In genomic region chr2:196594158-196594557, GRCh38 we compare ENCODE assay signal across 9 cellular contexts. TPM values are rescaled to one million over a fixed set of nuclear protein-coding genes. Genes with fewer than 3 reads are reported as not detected.
A peak's percentile ranks its signal among the peaks of the same experiment; 100 is the strongest.
DNase-seq lines count a peak whose midpoint lies in the region; ATAC-seq and TF ChIP-seq lines count a peak whose summit lies in the region.
"Had no signal": no experiment of that assay in that cellular context is flagged by ENCODE, and none has a peak within 500 bp of the region (broad histone marks: within the 10 kb centered on the region; RNA-seq: fewer than 3 reads in every experiment).

No MANE protein-coding gene starts in this region.

- H3K4me3 ChIP-seq in upper lobe of right lung, result no peak overlapping the region

- peaks cover 8% of the 10 kb centered on the region for H3K4me1 Mint-ChIP-seq in activated naive CD8-positive, alpha-beta T cell treated with anti-CD3 and anti-CD28 coated beads, Interleukin-2, amount 10 ng/mL, durations not matched to agents 7 days and 5 days
- peaks cover 8% of the 10 kb centered on the region for H3K4me1 Mint-ChIP-seq in activated naive CD8-positive, alpha-beta T cell treated with anti-CD3 and anti-CD28 coated beads, Interleukin-2, amount 50 U/mL, for 24 hours
- peaks cover 36% of the 10 kb centered on the region for H3K4me1 Mint-ChIP-seq in mesothelial cell of epicardium

- ATAC-seq in activated naive CD8-positive, alpha-beta T cell treated with anti-CD3 and anti-CD28 coated beads, Interleukin-2, amount 10 ng/mL, durations not matched to agents 7 days and 5 days (ENCODE audit: low read depth), result no peak
- no peak for ATAC-seq in activated naive CD8-positive, alpha-beta T cell treated with anti-CD3 and anti-CD28 coated beads, Interleukin-2, amount 50 U/mL, for 24 hours
- no peak for ATAC-seq in upper lobe of right lung

- no peaks in the 10 kb centered on the region for H3K36me3 ChIP-seq in upper lobe of right lung
- H3K36me3 ChIP-seq: Peyer's patch had no signal

- H3K27me3 ChIP-seq in upper lobe of right lung, result peaks cover 53% of the 10 kb centered on the region
- H3K27me3 ChIP-seq: Peyer's patch had no signal

- intact Hi-C loops in upper lobe of right lung (cut with DNase I), result no loop called here

- H3K9me3 ChIP-seq in upper lobe of right lung, result no peaks in the 10 kb centered on the region
- H3K9me3 ChIP-seq: Peyer's patch had no signal

- POLR2A ChIA-PET in activated naive CD8-positive, alpha-beta T cell treated with anti-CD3 and anti-CD28 coated beads, Interleukin-2, amount 10 ng/mL, durations not matched to agents 7 days and 5 days (lab: Charles Lee), result no interaction called here

- peak overlapping the region; percentile 72 for H3K4me3 Mint-ChIP-seq in activated naive CD8-positive, alpha-beta T cell treated with anti-CD3 and anti-CD28 coated beads, Interleukin-2, amount 10 ng/mL, durations not matched to agents 7 days and 5 days
- no peak overlapping the region for H3K4me3 Mint-ChIP-seq in activated naive CD8-positive, alpha-beta T cell treated with anti-CD3 and anti-CD28 coated beads, Interleukin-2, amount 50 U/mL, for 24 hours
- H3K4me3 Mint-ChIP-seq in mesothelial cell of epicardium, result peak overlapping the region; percentile 56

- no peaks in the 10 kb centered on the region for H3K36me3 Mint-ChIP-seq in activated naive CD8-positive, alpha-beta T cell treated with anti-CD3 and anti-CD28 coated beads, Interleukin-2, amount 10 ng/mL, durations not matched to agents 7 days and 5 days
- H3K36me3 Mint-ChIP-seq in activated naive CD8-positive, alpha-beta T cell treated with anti-CD3 and anti-CD28 coated beads, Interleukin-2, amount 50 U/mL, for 24 hours (ENCODE audit: low read depth), result no peaks in the 10 kb centered on the region
- H3K36me3 Mint-ChIP-seq in mesothelial cell of epicardium, result no peaks in the 10 kb centered on the region

- no peak for DNase-seq in activated naive CD8-positive, alpha-beta T cell treated with anti-CD3 and anti-CD28 coated beads, Interleukin-2, amount 10 ng/mL, durations not matched to agents 7 days and 5 days
- DNase-seq in activated naive CD8-positive, alpha-beta T cell treated with anti-CD3 and anti-CD28 coated beads, Interleukin-2, amount 50 U/mL, for 24 hours, result no peak
- DNase-seq in amygdala (lab: John Stamatoyannopoulos, UW) (peak in 49 of 56 donors; percentile 8 to 85 (median 57)), mesothelial cell of epicardium (ENCODE audit: low spot score in 2 of 2, unreplicated experiment in 2 of 2) (no peak), upper lobe of right lung (no peak), NCI-H2227 treated with DMSO at 0.1 percent for 48 hours (lab: John Stamatoyannopoulos, UW) (no peak)
- DNase-seq in activated CD4-positive, CD25-positive, alpha-beta regulatory T cell (lab: John Stamatoyannopoulos, UW), result no peak
- DNase-seq: Peyer's patch had no signal

- H3K4me1 ChIP-seq in upper lobe of right lung, result peaks cover 3% of the 10 kb centered on the region

- no peak overlapping the region for H3K27ac Mint-ChIP-seq in activated naive CD8-positive, alpha-beta T cell treated with anti-CD3 and anti-CD28 coated beads, Interleukin-2, amount 10 ng/mL, durations not matched to agents 7 days and 5 days
- H3K27ac Mint-ChIP-seq in activated naive CD8-positive, alpha-beta T cell treated with anti-CD3 and anti-CD28 coated beads, Interleukin-2, amount 50 U/mL, for 24 hours, result no peak overlapping the region
- H3K27ac Mint-ChIP-seq in mesothelial cell of epicardium, result peak overlapping the region; percentile 19

- no peak for TF ChIP-seq CTCF in mesothelial cell of epicardium (IDR thresholded peaks at IDR 0.05; ENCODE audit: unreplicated experiment)
- TF ChIP-seq CTCF in upper lobe of right lung (IDR thresholded peaks at IDR 0.05), result no peak

- H3K27me3 Mint-ChIP-seq in activated naive CD8-positive, alpha-beta T cell treated with anti-CD3 and anti-CD28 coated beads, Interleukin-2, amount 10 ng/mL, durations not matched to agents 7 days and 5 days, result peaks cover 70% of the 10 kb centered on the region
- peaks cover 67% of the 10 kb centered on the region for H3K27me3 Mint-ChIP-seq in activated naive CD8-positive, alpha-beta T cell treated with anti-CD3 and anti-CD28 coated beads, Interleukin-2, amount 50 U/mL, for 24 hours
- peaks cover 16% of the 10 kb centered on the region for H3K27me3 Mint-ChIP-seq in mesothelial cell of epicardium (ENCODE audit: low read depth)

- H3K9me3 Mint-ChIP-seq in activated naive CD8-positive, alpha-beta T cell treated with anti-CD3 and anti-CD28 coated beads, Interleukin-2, amount 10 ng/mL, durations not matched to agents 7 days and 5 days, result no peaks in the 10 kb centered on the region
- no peaks in the 10 kb centered on the region for H3K9me3 Mint-ChIP-seq in activated naive CD8-positive, alpha-beta T cell treated with anti-CD3 and anti-CD28 coated beads, Interleukin-2, amount 50 U/mL, for 24 hours
- H3K9me3 Mint-ChIP-seq in mesothelial cell of epicardium, result no peaks in the 10 kb centered on the region

- H3K27ac ChIP-seq in temporal lobe (ENCODE audit: low read depth, low read length) (peak overlapping the region; percentile 85), upper lobe of right lung (no peak overlapping the region)

RNA-seq across cellular contexts. Expression of gene HECW2, which starts 0.8 kb away (rescaled TPM):
- total RNA-seq in activated naive CD8-positive, alpha-beta T cell treated with anti-CD3 and anti-CD28 coated beads, Interleukin-2, amount 10 ng/mL, durations not matched to agents 7 days and 5 days, result under 1 TPM; 0.82 to 0.86 TPM
- total RNA-seq in mesothelial cell of epicardium (17.5 to 24.2 TPM (median 22.0 TPM) in 3 replicates), temporal lobe (28.0 TPM), upper lobe of right lung (55.5 TPM)

RNA-seq across cellular contexts. Expression of gene CCDC150, which starts 45.4 kb away (rescaled TPM):
- total RNA-seq in activated naive CD8-positive, alpha-beta T cell treated with anti-CD3 and anti-CD28 coated beads, Interleukin-2, amount 10 ng/mL, durations not matched to agents 7 days and 5 days, result 10 to 100 TPM in 1 of 2 experiments, 1 to 10 TPM in 1; 8.4 to 13.5 TPM
- 16.6 to 18.0 TPM (median 16.8 TPM) in 3 replicates for total RNA-seq in mesothelial cell of epicardium
- 3.4 TPM for total RNA-seq in temporal lobe
- total RNA-seq in upper lobe of right lung, result 0.87 TPM

Comparison
In these comparisons a context has a peak if more than half of its experiments do, and no peak if none do; other contexts are left out.
1. DNase-seq: peak in amygdala (49 of 56); none in activated naive CD8-positive, alpha-beta T cell treated with anti-CD3 and anti-CD28 coated beads, Interleukin-2, amount 10 ng/mL, durations not matched to agents 7 days and 5 days (single experiment), activated naive CD8-positive, alpha-beta T cell treated with anti-CD3 and anti-CD28 coated beads, Interleukin-2, amount 50 U/mL, for 24 hours (single experiment), mesothelial cell of epicardium (0 of 2), upper lobe of right lung (single experiment), NCI-H2227 treated with DMSO at 0.1 percent for 48 hours (single experiment) and activated CD4-positive, CD25-positive, alpha-beta regulatory T cell (0 of 4).